Comparison of ENCODE assay signal across 8 cellular contexts in the genomic region with DNA sequence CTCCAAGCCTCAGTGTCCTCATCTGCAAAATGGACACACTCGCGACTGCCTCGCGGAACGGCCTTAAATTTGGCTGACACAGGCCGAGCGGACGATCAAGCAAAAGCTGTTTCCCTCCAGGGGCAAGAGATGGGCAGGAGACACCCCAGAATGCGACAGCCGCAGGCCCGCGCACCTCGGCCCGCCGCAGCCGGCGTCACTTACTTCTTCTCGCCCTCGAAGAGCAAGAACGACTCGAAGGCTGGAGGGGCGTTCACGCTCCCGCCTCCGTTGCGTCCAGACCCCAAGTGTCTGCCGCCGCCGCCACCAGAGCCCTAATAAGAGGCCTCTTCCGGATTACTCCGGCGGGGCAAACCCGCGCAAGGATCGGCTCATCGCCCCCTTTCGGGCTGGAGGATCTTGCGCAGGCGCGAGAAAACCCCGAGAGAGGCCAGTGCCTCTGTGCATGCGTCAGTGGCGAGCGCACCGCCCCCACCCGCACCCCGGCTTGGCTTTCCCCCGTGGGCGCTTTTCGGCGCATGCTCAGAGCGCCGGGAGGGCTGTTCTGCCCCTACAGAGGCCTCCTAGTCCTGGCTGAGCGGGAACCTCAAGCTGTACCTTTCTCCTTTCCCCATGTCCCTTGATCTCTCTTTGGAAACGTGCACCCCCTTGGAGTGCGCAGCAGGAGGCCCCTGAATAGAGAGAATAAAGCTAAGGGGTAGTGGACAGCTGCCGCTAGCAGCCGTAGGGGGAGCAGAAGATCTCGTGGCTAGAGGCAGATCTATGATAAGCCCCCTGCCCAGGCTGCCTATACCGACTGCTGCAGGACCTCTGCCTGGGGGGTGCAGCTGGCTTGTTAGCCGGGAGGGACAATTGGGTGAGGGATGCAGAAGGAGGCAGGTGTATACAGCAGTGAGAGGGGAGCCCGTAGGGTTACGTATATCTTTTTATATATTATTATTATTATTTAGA. TPM values are rescaled to one million over a fixed set of nuclear protein-coding genes. Genes with fewer than 3 reads are reported as not detected.
DNase-seq lines count a peak whose midpoint lies in the region; ATAC-seq and TF ChIP-seq lines count a peak whose summit lies in the region.
"Not testable (repeated sequence)": the region's sequence is repeated elsewhere in the genome, so short reads cannot be mapped to it uniquely, and the experiment has no call there.

No MANE protein-coding gene starts in this region.

- H3K9me3 Mint-ChIP-seq in T-helper 1 cell treated with Interleukin-12 subunit alpha and Interleukin-12 subunit beta and Interleukin-4 antibody, amounts not matched to agents 30 μg/mL and 1 μg/mL, for 36 hours = not testable (repeated sequence)

- peak overlapping the region; percentile 89 for H3K27ac Mint-ChIP-seq in T-helper 1 cell treated with Interleukin-12 subunit alpha and Interleukin-12 subunit beta and Interleukin-4 antibody, amounts not matched to agents 30 μg/mL and 1 μg/mL, for 36 hours

- peak; percentile 97 for ATAC-seq in GM18502 (IDR thresholded peaks at IDR 0.05; ENCODE audit: poor library complexity, unreplicated experiment)
- ATAC-seq in HG02938 (IDR thresholded peaks at IDR 0.05; ENCODE audit: unreplicated experiment) = peak; percentile 89

- H3K36me3 ChIP-seq in right atrium auricular region, uterus: not testable (repeated sequence)

- not testable (repeated sequence) for H3K36me3 Mint-ChIP-seq in T-helper 1 cell treated with Interleukin-12 subunit alpha and Interleukin-12 subunit beta and Interleukin-4 antibody, amounts not matched to agents 30 μg/mL and 1 μg/mL, for 36 hours (ENCODE audit: low read depth)

- not testable (repeated sequence) for H3K27me3 ChIP-seq in right atrium auricular region, uterus

- peak; percentile 30 to 79 for TF ChIP-seq CTCF in right atrium auricular region (IDR thresholded peaks at IDR 0.05)
- peak; percentile 68 to 87 (median 72) for TF ChIP-seq CTCF in uterus (IDR thresholded peaks at IDR 0.05)

- H3K4me1 ChIP-seq in right atrium auricular region = peaks cover 0 to 14% of the 10 kb centered on the region in 2 donors
- H3K4me1 ChIP-seq in uterus = not testable (repeated sequence)

- intact Hi-C loops in uterus (cut with DNase I; ENCODE audit: low total_unique reads) = not testable (repeated sequence)

- H3K9me3 ChIP-seq in right atrium auricular region, uterus: not testable (repeated sequence)

- peaks cover 14% of the 10 kb centered on the region for H3K4me1 Mint-ChIP-seq in T-helper 1 cell treated with Interleukin-12 subunit alpha and Interleukin-12 subunit beta and Interleukin-4 antibody, amounts not matched to agents 30 μg/mL and 1 μg/mL, for 36 hours (ENCODE audit: low read depth)

- peak; percentile 37 to 43 for TF ChIP-seq POLR2A in uterus (IDR thresholded peaks at IDR 0.05)

- H3K4me3 ChIP-seq in right atrium auricular region (peak overlapping the region; percentile 80 to 89), uterus (peak overlapping the region; percentile 77 to 94)

- H3K27ac ChIP-seq in right atrium auricular region = peak overlapping the region; percentile 70 to 80
- H3K27ac ChIP-seq in uterus = peak overlapping the region; percentile 71 to 78

- peak; percentile 85 for DNase-seq in NCI-H146 treated with DMSO at 0.1 percent for 48 hours (lab: John Stamatoyannopoulos, UW; ENCODE audit: unreplicated experiment)
- DNase-seq in anterior cingulate cortex (lab: John Stamatoyannopoulos, UW) = peak; percentile 78 to 98 (median 96)
- peak; percentile 97 for DNase-seq in right atrium auricular region (ENCODE audit: low spot score)
- peak; percentile 68 for DNase-seq in pulmonary artery endothelial cell (ENCODE audit: low read depth, low spot score)
- peak; percentile 97 to 99 for DNase-seq in uterus

- peak overlapping the region; percentile 86 for H3K4me3 Mint-ChIP-seq in T-helper 1 cell treated with Interleukin-12 subunit alpha and Interleukin-12 subunit beta and Interleukin-4 antibody, amounts not matched to agents 30 μg/mL and 1 μg/mL, for 36 hours

- H3K27me3 Mint-ChIP-seq in T-helper 1 cell treated with Interleukin-12 subunit alpha and Interleukin-12 subunit beta and Interleukin-4 antibody, amounts not matched to agents 30 μg/mL and 1 μg/mL, for 36 hours (ENCODE audit: low read depth) = not testable (repeated sequence)

RNA-seq across cellular contexts. Expression of gene SPDYE1, which starts 21.4 kb away (rescaled TPM):
- total RNA-seq in right atrium auricular region (not detected), pulmonary artery endothelial cell (not detected in 2 replicates), uterus (not detected)

RNA-seq across cellular contexts. Expression of gene DBNL, which starts 25.4 kb away (rescaled TPM):
- total RNA-seq in right atrium auricular region (10 to 100 TPM; 31.4 to 66.2 TPM), pulmonary artery endothelial cell (197 and 200 TPM in 2 replicates), uterus (100 to 1,000 TPM in 1 of 4 donors, 10 to 100 TPM in 3; 71.5 to 113 (median 91.0) TPM)

RNA-seq across cellular contexts. Expression of gene PGAM2, which starts 46.2 kb away (rescaled TPM):
- 1,000 to 10,000 TPM in 1 of 2 donors, 100 to 1,000 TPM in 1; 680 to 2,809 TPM for total RNA-seq in right atrium auricular region
- 0.14 TPM in 1 of 2 replicates, not detected in the other for total RNA-seq in pulmonary artery endothelial cell
- total RNA-seq in uterus = 1 to 10 TPM in 1 of 4 donors, under 1 TPM in 1, not detected in 2; 0.76 to 1.4 TPM

Comparison
In these comparisons a context has a peak if more than half of its experiments do, and no peak if none do; other contexts are left out.
1. Peak in every context shown above with its lines: DNase-seq, ATAC-seq, H3K4me3 ChIP-seq and H3K27ac ChIP-seq.
2. RNA of gene PGAM2, which starts 46.2 kb away (total RNA-seq): 680 to 2,809 TPM in right atrium auricular region; 0.76 to 1.4 TPM in uterus and 0.14 TPM in pulmonary artery endothelial cell; every median in the first group is over 100 times any median in the second.